Comparison of ENCODE assay signal across 31 cellular contexts in the genomic region with DNA sequence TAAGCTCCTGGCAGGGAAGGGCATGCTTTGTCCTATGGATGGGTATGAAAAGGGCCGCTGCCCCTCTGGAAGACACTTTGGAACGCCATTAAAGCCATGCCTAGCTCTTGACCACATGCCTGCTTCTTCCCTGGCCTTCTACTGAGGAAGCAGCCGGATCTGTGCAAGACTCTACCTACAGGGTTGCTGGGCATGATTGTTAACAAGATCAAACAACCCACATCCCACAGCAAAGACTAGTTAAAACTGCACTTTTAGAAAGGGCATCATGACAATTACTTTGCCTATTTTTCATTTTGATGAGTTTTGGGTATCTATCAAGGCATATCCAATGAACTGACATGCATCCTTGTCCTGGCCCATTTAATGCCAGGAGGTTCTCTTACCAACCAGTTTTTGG. TPM values are rescaled to one million over a fixed set of nuclear protein-coding genes. Genes with fewer than 3 reads are reported as not detected.
"Had no signal": no experiment of that assay in that cellular context is flagged by ENCODE, and none has a peak within 500 bp of the region (broad histone marks: within the 10 kb centered on the region; RNA-seq: fewer than 3 reads in every experiment).

No MANE protein-coding gene starts in this region.

- DNase-seq: activated CD4-positive, alpha-beta memory T cell treated with anti-CD3 and anti-CD28 coated beads for 36 hours; activated CD4-positive, alpha-beta T cell treated with anti-CD3 and anti-CD28 coated beads for 36 hours; activated CD4-positive, alpha-beta T cell treated with anti-CD3 and anti-CD28 coated beads, Interleukin-2, amount 10 ng/mL, durations not matched to agents 24 days and 14 days; activated CD4-positive, CD25-positive, alpha-beta regulatory T cell; activated CD4-positive, CD25-positive, alpha-beta regulatory T cell treated with anti-CD3 and anti-CD28 coated beads, Interleukin-2, amount 50 U/mL, for 72 hours; activated effector memory CD4-positive, alpha-beta T cell treated with anti-CD3 and anti-CD28 coated beads, Interleukin-2, amount 50 U/mL, for 16 hours; activated naive CD4-positive, alpha-beta T cell treated with anti-CD3 and anti-CD28 coated beads, Interleukin-2, amount 10 ng/mL, durations not matched to agents 7 days and 5 days; activated naive CD8-positive, alpha-beta T cell treated with anti-CD3 and anti-CD28 coated beads, Interleukin-2, amount 10 ng/mL, durations not matched to agents 7 days and 5 days; activated T-cell treated with anti-CD3 and anti-CD28 coated beads, Interleukin-2, amount 50 U/mL, for 1 hour; activated T-cell treated with anti-CD3 and anti-CD28 coated beads, Interleukin-2, amount 50 U/mL, for 48 hours; central memory CD4-positive, alpha-beta T cell; cerebellar nuclear complex; cortex of kidney; effector CD8-positive, alpha-beta T cell; esophagus squamous epithelium; foreskin melanocyte; heart right ventricle; SW 1271; T-helper 1 cell; T-helper 2 cell had no signal

- H3K4me1 ChIP-seq: ascending aorta, breast epithelium, esophagus squamous epithelium, gastroesophageal sphincter had no signal

- H3K4me1 Mint-ChIP-seq: brain had no signal

- H3K9me3 ChIP-seq: ascending aorta, breast epithelium, esophagus squamous epithelium, gastroesophageal sphincter, heart right ventricle had no signal

- H3K27ac ChIP-seq: ascending aorta, breast epithelium, cardiac muscle cell, epithelial cell of prostate, esophagus squamous epithelium, gastroesophageal sphincter, heart right ventricle had no signal

- H3K27me3 Mint-ChIP-seq: activated CD4-positive, alpha-beta memory T cell treated with anti-CD3 and anti-CD28 coated beads for 36 hours; activated CD4-positive, alpha-beta T cell treated with anti-CD3 and anti-CD28 coated beads for 36 hours; activated CD4-positive, alpha-beta T cell treated with anti-CD3 and anti-CD28 coated beads, Interleukin-2, amount 10 ng/mL, durations not matched to agents 24 days and 14 days; activated naive CD8-positive, alpha-beta T cell treated with anti-CD3 and anti-CD28 coated beads, Interleukin-2, amount 10 ng/mL, durations not matched to agents 7 days and 5 days had no signal

- ATAC-seq: activated CD4-positive, alpha-beta T cell treated with anti-CD3 and anti-CD28 coated beads for 36 hours; activated naive CD4-positive, alpha-beta T cell treated with anti-CD3 and anti-CD28 coated beads, Interleukin-2, amount 50 U/mL, for 72 hours; gastroesophageal sphincter had no signal

- H3K27me3 ChIP-seq: ascending aorta, breast epithelium, cardiac muscle cell, esophagus squamous epithelium, gastroesophageal sphincter, heart right ventricle had no signal

- H3K4me3 Mint-ChIP-seq: activated CD4-positive, alpha-beta memory T cell treated with anti-CD3 and anti-CD28 coated beads for 36 hours; activated CD4-positive, alpha-beta T cell treated with anti-CD3 and anti-CD28 coated beads for 36 hours; activated CD4-positive, alpha-beta T cell treated with anti-CD3 and anti-CD28 coated beads, Interleukin-2, amount 10 ng/mL, durations not matched to agents 24 days and 14 days; activated naive CD4-positive, alpha-beta T cell treated with anti-CD3 and anti-CD28 coated beads, Interleukin-2, amount 10 ng/mL, durations not matched to agents 7 days and 5 days; activated naive CD8-positive, alpha-beta T cell treated with anti-CD3 and anti-CD28 coated beads, Interleukin-2, amount 10 ng/mL, durations not matched to agents 7 days and 5 days; activated T-helper 1 cell treated with anti-CD3 and anti-CD28 coated beads, Interleukin-12 subunit alpha, Interleukin-12 subunit beta, Interleukin-2, Interleukin-4 antibody, amounts not matched to agents 30 ng/mL and 10 ng/mL and 1 ng/mL, durations not matched to agents 14 hours and 24 hours and 36 hours; brain had no signal

- H3K4me3 ChIP-seq: ascending aorta, breast epithelium, cardiac muscle cell, esophagus squamous epithelium, gastroesophageal sphincter, heart right ventricle had no signal

- H3K9me3 Mint-ChIP-seq: activated CD4-positive, alpha-beta memory T cell treated with anti-CD3 and anti-CD28 coated beads for 36 hours; activated CD4-positive, alpha-beta T cell treated with anti-CD3 and anti-CD28 coated beads, Interleukin-2, amount 10 ng/mL, durations not matched to agents 24 days and 14 days; activated naive CD4-positive, alpha-beta T cell treated with anti-CD3 and anti-CD28 coated beads, Interleukin-2, amount 10 ng/mL, durations not matched to agents 7 days and 5 days; activated naive CD4-positive, alpha-beta T cell treated with anti-CD3 and anti-CD28 coated beads, Interleukin-2, amount 50 U/mL, for 72 hours; activated naive CD8-positive, alpha-beta T cell treated with anti-CD3 and anti-CD28 coated beads, Interleukin-2, amount 10 ng/mL, durations not matched to agents 7 days and 5 days; activated T-helper 1 cell treated with anti-CD3 and anti-CD28 coated beads, Interleukin-12 subunit alpha, Interleukin-12 subunit beta, Interleukin-2, Interleukin-4 antibody, amounts not matched to agents 30 ng/mL and 10 ng/mL and 1 ng/mL, durations not matched to agents 14 hours and 24 hours and 36 hours; activated T-helper 2 cell treated with anti-CD3 and anti-CD28 coated beads, Interferon-gamma antibody, Interleukin-2, Interleukin-4, amounts not matched to agents 10 μg/mL and 5 μg/mL and 100 μg/mL, durations not matched to agents 14 hours and 24 hours and 36 hours; brain had no signal

- H3K27ac Mint-ChIP-seq: activated CD4-positive, alpha-beta memory T cell treated with anti-CD3 and anti-CD28 coated beads for 36 hours; activated CD4-positive, alpha-beta T cell treated with anti-CD3 and anti-CD28 coated beads for 36 hours; activated CD4-positive, alpha-beta T cell treated with anti-CD3 and anti-CD28 coated beads, Interleukin-2, amount 10 ng/mL, durations not matched to agents 24 days and 14 days; activated naive CD4-positive, alpha-beta T cell treated with anti-CD3 and anti-CD28 coated beads, Interleukin-2, amount 10 ng/mL, durations not matched to agents 7 days and 5 days; activated naive CD8-positive, alpha-beta T cell treated with anti-CD3 and anti-CD28 coated beads, Interleukin-2, amount 10 ng/mL, durations not matched to agents 7 days and 5 days; activated T-helper 1 cell treated with anti-CD3 and anti-CD28 coated beads, Interleukin-12 subunit alpha, Interleukin-12 subunit beta, Interleukin-2, Interleukin-4 antibody, amounts not matched to agents 30 ng/mL and 10 ng/mL and 1 ng/mL, durations not matched to agents 14 hours and 24 hours and 36 hours; activated T-helper 2 cell treated with anti-CD3 and anti-CD28 coated beads, Interferon-gamma antibody, Interleukin-2, Interleukin-4, amounts not matched to agents 10 μg/mL and 5 μg/mL and 100 μg/mL, durations not matched to agents 14 hours and 24 hours and 36 hours had no signal

RNA-seq across cellular contexts. Expression of a gene that starts 50.1 kb away (rescaled TPM):
- total RNA-seq: activated CD4-positive, alpha-beta memory T cell treated with anti-CD3 and anti-CD28 coated beads for 36 hours; activated CD4-positive, alpha-beta T cell treated with anti-CD3 and anti-CD28 coated beads for 36 hours; activated CD4-positive, alpha-beta T cell treated with anti-CD3 and anti-CD28 coated beads, Interleukin-2, amount 10 ng/mL, durations not matched to agents 24 days and 14 days; activated naive CD4-positive, alpha-beta T cell treated with anti-CD3 and anti-CD28 coated beads, Interleukin-2, amount 50 U/mL, for 72 hours; activated naive CD8-positive, alpha-beta T cell treated with anti-CD3 and anti-CD28 coated beads, Interleukin-2, amount 10 ng/mL, durations not matched to agents 7 days and 5 days; activated T-helper 1 cell treated with anti-CD3 and anti-CD28 coated beads, Interleukin-12 subunit alpha, Interleukin-12 subunit beta, Interleukin-2, Interleukin-4 antibody, amounts not matched to agents 30 ng/mL and 10 ng/mL and 1 ng/mL, durations not matched to agents 14 hours and 24 hours and 36 hours; activated T-helper 2 cell treated with anti-CD3 and anti-CD28 coated beads, Interferon-gamma antibody, Interleukin-2, Interleukin-4, amounts not matched to agents 10 μg/mL and 5 μg/mL and 100 μg/mL, durations not matched to agents 14 hours and 24 hours and 36 hours; cardiac muscle cell; fibroblast of lung; fibroblast of villous mesenchyme had no signal
- polyA plus RNA-seq: cardiac muscle cell, fibroblast of lung had no signal
